Comparison of ENCODE assay signal across 1 cellular context in the genomic region with DNA sequence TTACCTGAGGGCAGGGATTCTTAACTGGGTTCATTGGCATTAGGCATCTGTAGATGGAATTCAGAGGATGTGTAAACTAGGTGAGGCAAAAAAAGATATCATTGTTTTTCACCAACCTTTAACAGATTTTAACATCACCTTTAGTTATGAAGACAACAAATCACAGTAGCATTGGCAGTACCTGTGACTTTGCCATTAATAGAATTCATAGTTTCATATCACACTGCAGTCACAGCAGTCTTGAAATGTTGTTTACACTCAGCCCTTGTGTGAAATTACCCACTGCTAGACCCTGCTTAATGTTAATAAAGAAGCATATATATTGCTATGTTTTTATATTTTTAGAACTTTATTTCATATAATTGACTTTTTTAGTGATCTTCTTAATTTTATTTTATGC.
TF ChIP-seq lines count a peak whose summit lies in the region.

No MANE protein-coding gene starts in this region.

TF ChIP-seq in HepG2, 621 proteins besides CTCF, POLR2A, EP300 and RAD21:
- TF ChIP-seq AKAP8 (CRISPR knock-in tag; IDR thresholded peaks at IDR 0.05) (no peak), MAFK (conservative IDR thresholded peaks at IDR 0.05 in 1 of 2, IDR thresholded peaks at IDR 0.05 in 1 of 2; ENCODE audit: low read length in 2 of 2) (no peak), FOXC1 (CRISPR knock-in tag; IDR thresholded peaks at IDR 0.05; ENCODE audit: borderline replicate concordance) (no peak), CHD4 (IDR thresholded peaks at IDR 0.05; ENCODE audit: borderline replicate concordance, low read length) (no peak), SUZ12 (IDR thresholded peaks at IDR 0.05; ENCODE audit: low read depth, low read length) (no peak), KAT2B (IDR thresholded peaks at IDR 0.05; ENCODE audit: borderline replicate concordance, low read depth, low read length) (no peak)
- TF ChIP-seq, protein P1, sequence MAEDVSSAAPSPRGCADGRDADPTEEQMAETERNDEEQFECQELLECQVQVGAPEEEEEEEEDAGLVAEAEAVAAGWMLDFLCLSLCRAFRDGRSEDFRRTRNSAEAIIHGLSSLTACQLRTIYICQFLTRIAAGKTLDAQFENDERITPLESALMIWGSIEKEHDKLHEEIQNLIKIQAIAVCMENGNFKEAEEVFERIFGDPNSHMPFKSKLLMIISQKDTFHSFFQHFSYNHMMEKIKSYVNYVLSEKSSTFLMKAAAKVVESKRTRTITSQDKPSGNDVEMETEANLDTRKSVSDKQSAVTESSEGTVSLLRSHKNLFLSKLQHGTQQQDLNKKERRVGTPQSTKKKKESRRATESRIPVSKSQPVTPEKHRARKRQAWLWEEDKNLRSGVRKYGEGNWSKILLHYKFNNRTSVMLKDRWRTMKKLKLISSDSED (CRISPR knock-in tag; IDR thresholded peaks at IDR 0.05): no peak
